ENCODE assay signal across 10 cellular contexts in the genomic region with DNA sequence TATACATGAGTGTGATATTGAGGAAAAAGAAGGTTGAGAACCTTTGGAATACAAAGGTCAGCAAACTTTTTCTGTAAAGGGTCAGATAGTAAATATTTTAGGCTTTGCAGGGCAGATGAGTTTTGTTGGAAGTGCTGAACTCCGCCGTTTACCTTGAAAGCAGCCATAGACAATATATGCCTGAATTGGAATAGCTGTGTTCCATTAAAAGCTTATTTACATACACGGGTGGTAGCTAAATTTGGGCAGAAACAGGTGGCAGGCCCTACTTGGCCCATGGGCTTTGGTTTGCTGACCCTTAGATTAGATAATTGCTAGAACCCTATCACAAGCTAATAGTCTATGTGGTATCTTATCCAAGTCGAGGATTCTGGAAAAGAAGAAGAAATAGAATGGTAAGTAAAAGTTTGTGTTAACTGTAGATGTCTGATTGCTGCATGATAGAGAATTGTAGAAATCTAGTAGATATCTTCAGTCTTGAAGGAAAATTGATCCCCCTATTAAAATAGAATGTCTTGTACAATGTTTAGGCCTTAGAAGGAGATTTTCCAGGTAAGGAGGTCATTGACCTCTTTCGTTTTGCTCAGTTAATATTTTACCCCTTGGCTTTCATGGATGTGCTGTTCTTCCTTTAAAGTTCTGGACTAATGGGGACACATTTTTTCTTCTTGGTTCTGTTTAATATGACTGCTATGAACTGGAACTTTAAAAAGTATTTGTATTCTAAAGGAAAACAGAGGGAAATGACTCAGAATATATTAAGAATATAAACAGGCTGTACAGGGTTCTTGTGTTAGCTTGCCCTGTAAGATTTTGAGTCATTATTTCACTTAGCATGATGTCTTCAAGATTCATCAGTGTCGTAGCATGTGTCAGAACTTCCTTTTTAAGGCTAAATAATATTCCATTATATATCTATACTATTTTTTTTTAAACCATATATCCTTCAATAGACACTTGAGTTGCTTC. TPM values are rescaled to one million over a fixed set of nuclear protein-coding genes. Genes with fewer than 3 reads are reported as not detected.
DNase-seq lines count a peak whose midpoint lies in the region; ATAC-seq and TF ChIP-seq lines count a peak whose summit lies in the region.
"Had no signal": no experiment of that assay in that cellular context is flagged by ENCODE, and none has a peak within 500 bp of the region (broad histone marks: within the 10 kb centered on the region; RNA-seq: fewer than 3 reads in every experiment).

No MANE protein-coding gene starts in this region.

- ATAC-seq in RWPE2 (ENCODE audit: low read depth) (peak; percentile 79), GM18907 (IDR thresholded peaks at IDR 0.05; ENCODE audit: unreplicated experiment) (no peak)
- peak; percentile 76 for ATAC-seq in stimulated activated effector memory CD8-positive, alpha-beta T cell treated with anti-CD3 and anti-CD28 coated beads, Interleukin-12 subunit alpha, Interleukin-12 subunit beta, amount 100 ng/mL, for 72 hours

- H3K4me1 Mint-ChIP-seq in activated naive CD4-positive, alpha-beta T cell treated with anti-CD3 and anti-CD28 coated beads, Interleukin-2, amount 10 ng/mL, durations not matched to agents 7 days and 5 days, result peaks cover 60% of the 10 kb centered on the region
- peaks cover 76% of the 10 kb centered on the region for H3K4me1 Mint-ChIP-seq in activated naive CD4-positive, alpha-beta T cell treated with anti-CD3 and anti-CD28 coated beads for 36 hours (ENCODE audit: low read depth)
- peaks cover 65% of the 10 kb centered on the region for H3K4me1 Mint-ChIP-seq in stimulated activated effector memory CD8-positive, alpha-beta T cell treated with anti-CD3 and anti-CD28 coated beads, Interleukin-12 subunit alpha, Interleukin-12 subunit beta, amount 100 ng/mL, for 72 hours

- no peak for DNase-seq in activated naive CD4-positive, alpha-beta T cell treated with anti-CD3 and anti-CD28 coated beads, Interleukin-2, amount 10 ng/mL, durations not matched to agents 7 days and 5 days
- DNase-seq in activated naive CD4-positive, alpha-beta T cell treated with anti-CD3 and anti-CD28 coated beads for 36 hours, result no peak
- DNase-seq in RWPE2 (ENCODE audit: low spot score) (no peak), foreskin fibroblast (peak; percentile 36 to 60)
- no peak for DNase-seq in stimulated activated effector memory CD8-positive, alpha-beta T cell treated with anti-CD3 and anti-CD28 coated beads, Interleukin-12 subunit alpha, Interleukin-12 subunit beta, amount 100 ng/mL, for 72 hours (ENCODE audit: low spot score in 2 of 2)
- no peak for DNase-seq in effector memory CD4-positive, alpha-beta T cell
- DNase-seq in stimulated activated CD4-positive, alpha-beta T cell treated with anti-CD3 and anti-CD28 coated beads, Interleukin-2, amount 100 ng/mL, for 48 hours, result no peak
- DNase-seq: NCI-H2107, SHP77 had no signal

- peaks cover 25% of the 10 kb centered on the region for H3K4me1 ChIP-seq in RWPE2 (ENCODE audit: insufficient read depth, poor library complexity, severe bottlenecking)
- peaks cover 10% of the 10 kb centered on the region for H3K4me1 ChIP-seq in effector memory CD4-positive, alpha-beta T cell (ENCODE audit: control insufficient read depth, insufficient read depth, low read length, poor library complexity, severe bottlenecking)

- TF ChIP-seq CTCF in RWPE2 (IDR thresholded peaks at IDR 0.05; ENCODE audit: poor library complexity, severe bottlenecking) (no peak), foreskin fibroblast (IDR thresholded peaks at IDR 0.05; ENCODE audit: low read depth, low read length) (no peak)

- peak overlapping the region; percentile 49 for H3K27ac Mint-ChIP-seq in activated naive CD4-positive, alpha-beta T cell treated with anti-CD3 and anti-CD28 coated beads, Interleukin-2, amount 10 ng/mL, durations not matched to agents 7 days and 5 days
- H3K27ac Mint-ChIP-seq in activated naive CD4-positive, alpha-beta T cell treated with anti-CD3 and anti-CD28 coated beads for 36 hours, result no peak overlapping the region
- H3K27ac Mint-ChIP-seq in stimulated activated effector memory CD8-positive, alpha-beta T cell treated with anti-CD3 and anti-CD28 coated beads, Interleukin-12 subunit alpha, Interleukin-12 subunit beta, amount 100 ng/mL, for 72 hours, result peak overlapping the region; percentile 38

- no peaks in the 10 kb centered on the region for H3K27me3 Mint-ChIP-seq in activated naive CD4-positive, alpha-beta T cell treated with anti-CD3 and anti-CD28 coated beads, Interleukin-2, amount 10 ng/mL, durations not matched to agents 7 days and 5 days
- no peaks in the 10 kb centered on the region for H3K27me3 Mint-ChIP-seq in activated naive CD4-positive, alpha-beta T cell treated with anti-CD3 and anti-CD28 coated beads for 36 hours (ENCODE audit: low read depth)

- H3K4me3 ChIP-seq in RWPE2 (ENCODE audit: severe bottlenecking) (no peak overlapping the region), foreskin fibroblast (ENCODE audit: low read depth in 1 of 2, low read length in 2 of 2) (no peak overlapping the region)
- H3K4me3 ChIP-seq in effector memory CD4-positive, alpha-beta T cell (ENCODE audit: insufficient read depth, low read depth, low read length, poor library complexity, severe bottlenecking), result no peak overlapping the region

- peak overlapping the region; percentile 36 for H3K27ac ChIP-seq in RWPE2 (ENCODE audit: poor library complexity, severe bottlenecking)
- no peak overlapping the region for H3K27ac ChIP-seq in effector memory CD4-positive, alpha-beta T cell (ENCODE audit: insufficient read depth, low read length, poor library complexity, severe bottlenecking)

- H3K27me3 ChIP-seq in RWPE2 (ENCODE audit: insufficient read depth, poor library complexity, severe bottlenecking), result no peaks in the 10 kb centered on the region
- H3K27me3 ChIP-seq in effector memory CD4-positive, alpha-beta T cell (replicated peaks; ENCODE audit: control insufficient read depth, insufficient read depth, low read length, poor library complexity, severe bottlenecking), result no peaks in the 10 kb centered on the region

- H3K9me3 Mint-ChIP-seq in activated naive CD4-positive, alpha-beta T cell treated with anti-CD3 and anti-CD28 coated beads, Interleukin-2, amount 10 ng/mL, durations not matched to agents 7 days and 5 days, result peaks cover 20% of the 10 kb centered on the region
- peaks cover 11% of the 10 kb centered on the region for H3K9me3 Mint-ChIP-seq in activated naive CD4-positive, alpha-beta T cell treated with anti-CD3 and anti-CD28 coated beads for 36 hours
- H3K9me3 Mint-ChIP-seq in stimulated activated effector memory CD8-positive, alpha-beta T cell treated with anti-CD3 and anti-CD28 coated beads, Interleukin-12 subunit alpha, Interleukin-12 subunit beta, amount 100 ng/mL, for 72 hours, result peaks cover 6% of the 10 kb centered on the region

- CTCF ChIA-PET in activated naive CD4-positive, alpha-beta T cell treated with anti-CD3 and anti-CD28 coated beads, Interleukin-2, amount 10 ng/mL, durations not matched to agents 7 days and 5 days (lab: Charles Lee), result no interaction called here
- CTCF ChIA-PET in activated naive CD4-positive, alpha-beta T cell treated with anti-CD3 and anti-CD28 coated beads for 36 hours (lab: Charles Lee), result interaction anchor here (0.6 kb wide), 1 partner anchor 132 kb away, joined by 3 read pairs; no protein-coding TSS in a partner anchor

- peaks cover 43% of the 10 kb centered on the region for H3K36me3 Mint-ChIP-seq in activated naive CD4-positive, alpha-beta T cell treated with anti-CD3 and anti-CD28 coated beads, Interleukin-2, amount 10 ng/mL, durations not matched to agents 7 days and 5 days
- H3K36me3 Mint-ChIP-seq in activated naive CD4-positive, alpha-beta T cell treated with anti-CD3 and anti-CD28 coated beads for 36 hours (ENCODE audit: low read depth), result peaks cover 29% of the 10 kb centered on the region
- peaks cover 35% of the 10 kb centered on the region for H3K36me3 Mint-ChIP-seq in stimulated activated effector memory CD8-positive, alpha-beta T cell treated with anti-CD3 and anti-CD28 coated beads, Interleukin-12 subunit alpha, Interleukin-12 subunit beta, amount 100 ng/mL, for 72 hours

- intact Hi-C loops in activated naive CD4-positive, alpha-beta T cell treated with anti-CD3 and anti-CD28 coated beads for 36 hours (cut with micrococcal nuclease), result no loop called here

- H3K4me3 Mint-ChIP-seq in activated naive CD4-positive, alpha-beta T cell treated with anti-CD3 and anti-CD28 coated beads, Interleukin-2, amount 10 ng/mL, durations not matched to agents 7 days and 5 days, result no peak overlapping the region
- no peak overlapping the region for H3K4me3 Mint-ChIP-seq in activated naive CD4-positive, alpha-beta T cell treated with anti-CD3 and anti-CD28 coated beads for 36 hours
- no peak overlapping the region for H3K4me3 Mint-ChIP-seq in stimulated activated effector memory CD8-positive, alpha-beta T cell treated with anti-CD3 and anti-CD28 coated beads, Interleukin-12 subunit alpha, Interleukin-12 subunit beta, amount 100 ng/mL, for 72 hours

- peaks cover 9% of the 10 kb centered on the region for H3K9me3 ChIP-seq in RWPE2 (ENCODE audit: severe bottlenecking)
- H3K9me3 ChIP-seq in effector memory CD4-positive, alpha-beta T cell (ENCODE audit: control insufficient read depth, low read length), result no peaks in the 10 kb centered on the region

- H3K36me3 ChIP-seq in RWPE2 (ENCODE audit: low read depth), result peaks cover 25% of the 10 kb centered on the region
- H3K36me3 ChIP-seq in effector memory CD4-positive, alpha-beta T cell (ENCODE audit: control insufficient read depth, insufficient read depth, low read length), result peaks cover 7% of the 10 kb centered on the region

RNA-seq across cellular contexts. Expression of a gene that starts 8.0 kb away (rescaled TPM):
- total RNA-seq in activated naive CD4-positive, alpha-beta T cell treated with anti-CD3 and anti-CD28 coated beads for 36 hours, result 10 to 100 TPM; 65.5 to 66.3 TPM

Comparison
In these comparisons a context has a peak if more than half of its experiments do, and no peak if none do; other contexts are left out.
1. DNase-seq: peak in foreskin fibroblast (2 of 2); none in activated naive CD4-positive, alpha-beta T cell treated with anti-CD3 and anti-CD28 coated beads, Interleukin-2, amount 10 ng/mL, durations not matched to agents 7 days and 5 days (single experiment), activated naive CD4-positive, alpha-beta T cell treated with anti-CD3 and anti-CD28 coated beads for 36 hours (single experiment), RWPE2 (single experiment), stimulated activated effector memory CD8-positive, alpha-beta T cell treated with anti-CD3 and anti-CD28 coated beads, Interleukin-12 subunit alpha, Interleukin-12 subunit beta, amount 100 ng/mL, for 72 hours (0 of 2), effector memory CD4-positive, alpha-beta T cell (0 of 3) and stimulated activated CD4-positive, alpha-beta T cell treated with anti-CD3 and anti-CD28 coated beads, Interleukin-2, amount 100 ng/mL, for 48 hours (0 of 2).